Comparison of ENCODE assay signal across 1 cellular context in genomic region chr22:44381761-44382454, GRCh38.
TF ChIP-seq lines count a peak whose summit lies in the region.

No MANE protein-coding gene starts in this region.

TF ChIP-seq in HepG2, 621 proteins besides CTCF, POLR2A, EP300 and RAD21 (continued from another document):
- TF ChIP-seq, protein P1, sequence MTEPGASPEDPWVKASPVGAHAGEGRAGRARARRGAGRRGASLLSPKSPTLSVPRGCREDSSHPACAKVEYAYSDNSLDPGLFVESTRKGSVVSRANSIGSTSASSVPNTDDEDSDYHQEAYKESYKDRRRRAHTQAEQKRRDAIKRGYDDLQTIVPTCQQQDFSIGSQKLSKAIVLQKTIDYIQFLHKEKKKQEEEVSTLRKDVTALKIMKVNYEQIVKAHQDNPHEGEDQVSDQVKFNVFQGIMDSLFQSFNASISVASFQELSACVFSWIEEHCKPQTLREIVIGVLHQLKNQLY (CRISPR knock-in tag; IDR thresholded peaks at IDR 0.05): no peak
- TF ChIP-seq ZNF839 (CRISPR knock-in tag; IDR thresholded peaks at IDR 0.05; ENCODE audit: borderline replicate concordance) (no peak), ZFP36L1 (CRISPR knock-in tag; IDR thresholded peaks at IDR 0.05) (no peak), TCF12 (IDR thresholded peaks at IDR 0.05) (no peak), TCF12 (CRISPR knock-in tag; IDR thresholded peaks at IDR 0.05) (no peak)
